10 cellular contexts compared by ENCODE assay signal in the genomic region with DNA sequence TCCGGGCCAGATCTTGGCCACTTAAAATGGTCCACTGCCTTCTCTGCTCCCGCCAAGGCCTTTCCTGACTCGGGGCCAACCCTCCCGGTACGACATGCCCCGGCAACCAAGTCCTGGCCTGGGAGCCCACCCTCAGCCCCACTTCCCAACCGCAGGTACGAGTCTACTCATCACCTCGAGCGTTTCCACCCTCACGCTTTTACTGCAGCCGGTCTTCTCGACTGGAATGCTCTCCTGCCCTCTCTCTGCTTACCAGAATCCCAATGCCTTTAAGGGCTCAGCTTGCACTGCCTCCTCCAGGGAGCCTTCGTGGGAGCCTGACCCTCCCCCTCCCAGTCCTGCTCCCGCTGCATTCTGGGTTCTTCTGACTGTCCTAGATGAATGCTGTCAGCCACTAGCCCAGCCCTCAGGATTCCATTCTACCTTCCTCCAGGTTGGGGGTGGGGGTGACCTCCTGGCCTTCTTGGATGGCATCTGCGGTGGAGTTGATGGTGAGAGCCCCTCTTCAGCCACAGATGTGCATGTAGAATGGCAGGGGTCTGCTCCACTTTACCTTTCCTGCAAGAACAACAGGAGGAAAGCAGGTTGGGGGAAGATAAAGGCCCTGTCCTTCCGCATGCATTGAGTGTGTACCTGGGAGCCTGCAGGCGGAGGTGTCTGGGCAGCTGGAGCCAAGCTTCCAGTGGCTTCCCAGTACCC. TPM values are rescaled to one million over a fixed set of nuclear protein-coding genes. Genes with fewer than 3 reads are reported as not detected.
DNase-seq lines count a peak whose midpoint lies in the region; ATAC-seq, FAIRE-seq and TF ChIP-seq lines count a peak whose summit lies in the region.
"Had no signal": no experiment of that assay in that cellular context is flagged by ENCODE, and none has a peak within 500 bp of the region (broad histone marks: within the 10 kb centered on the region; RNA-seq: fewer than 3 reads in every experiment).

No MANE protein-coding gene starts in this region.

- H3K36me3 ChIP-seq in kidney (ENCODE audit: control insufficient read depth in 1 of 2, insufficient read depth in 2 of 2, low read length in 2 of 2) (no peaks in the 10 kb centered on the region), subcutaneous abdominal adipose tissue (ENCODE audit: control insufficient read depth in 5 of 5, insufficient read depth in 5 of 5, low read length in 5 of 5) (no peaks in the 10 kb centered on the region)

- H3K27me3 ChIP-seq in subcutaneous abdominal adipose tissue (ENCODE audit: control insufficient read depth in 5 of 5, insufficient read depth in 4 of 5, low read length in 5 of 5) = no peaks in the 10 kb centered on the region

- H3K4me3 Mint-ChIP-seq in activated naive CD8-positive, alpha-beta T cell treated with anti-CD3 and anti-CD28 coated beads, Interleukin-2, amount 50 U/mL, for 24 hours = peak overlapping the region; percentile 73

- peak overlapping the region; percentile 5 to 54 for H3K4me3 ChIP-seq in kidney (ENCODE audit: low read length in 2 of 2)
- peak overlapping the region in 1 of 5 donors; percentile 58 for H3K4me3 ChIP-seq in subcutaneous abdominal adipose tissue (ENCODE audit: low read depth in 1 of 5, low read length in 5 of 5)

- no peak for ATAC-seq in activated naive CD8-positive, alpha-beta T cell treated with anti-CD3 and anti-CD28 coated beads, Interleukin-2, amount 50 U/mL, for 24 hours

- peaks cover 28% of the 10 kb centered on the region in 2 donors for H3K4me1 ChIP-seq in kidney (ENCODE audit: control insufficient read depth in 1 of 2, insufficient read depth in 1 of 2, low read depth in 1 of 2, low read length in 2 of 2)
- H3K4me1 ChIP-seq in subcutaneous abdominal adipose tissue (ENCODE audit: control insufficient read depth in 5 of 5, insufficient read depth in 5 of 5, low read length in 5 of 5) = peaks cover 19 to 46% (median 34%) of the 10 kb centered on the region in 5 donors

- TF ChIP-seq CTCF in kidney (IDR thresholded peaks at IDR 0.05; ENCODE audit: borderline replicate concordance, extremely low read depth, insufficient read depth) = no peak

- H3K36me3 Mint-ChIP-seq in activated naive CD8-positive, alpha-beta T cell treated with anti-CD3 and anti-CD28 coated beads, Interleukin-2, amount 50 U/mL, for 24 hours (ENCODE audit: low read depth) = peaks cover 32% of the 10 kb centered on the region

- H3K27me3 Mint-ChIP-seq in activated naive CD8-positive, alpha-beta T cell treated with anti-CD3 and anti-CD28 coated beads, Interleukin-2, amount 50 U/mL, for 24 hours = peaks cover 2% of the 10 kb centered on the region

- H3K9ac ChIP-seq in kidney (ENCODE audit: low read length in 2 of 2) (peak overlapping the region in 1 of 2 donors; percentile 56), subcutaneous abdominal adipose tissue (ENCODE audit: low read length in 5 of 5) (peak overlapping the region in 1 of 5 donors; percentile 7)

- no peak for FAIRE-seq in kidney (lab: Jason Lieb, UNC)
- FAIRE-seq in GM19239 (lab: Jason Lieb, UNC) = no peak
- FAIRE-seq: A204.1, bronchial epithelial cell had no signal

- DNase-seq in DMS53 (lab: John Stamatoyannopoulos, UW) (peak; percentile 27), DMS53 treated with DMSO at 0.1 percent for 48 hours (lab: John Stamatoyannopoulos, UW; ENCODE audit: unreplicated experiment) (no peak), kidney (peak; percentile 88), GDM1 (lab: John Stamatoyannopoulos, UW) (no peak), NCI-H526 treated with DMSO at 0.1 percent for 48 hours (lab: John Stamatoyannopoulos, UW) (no peak), GM19239 (ENCODE audit: insufficient read length, low spot score) (no peak)
- DNase-seq in activated naive CD8-positive, alpha-beta T cell treated with anti-CD3 and anti-CD28 coated beads, Interleukin-2, amount 50 U/mL, for 24 hours = no peak

- intact Hi-C loops in kidney (cut with DNase I) = no loop called here

- peak overlapping the region; percentile 82 for H3K27ac Mint-ChIP-seq in activated naive CD8-positive, alpha-beta T cell treated with anti-CD3 and anti-CD28 coated beads, Interleukin-2, amount 50 U/mL, for 24 hours

- H3K9me3 Mint-ChIP-seq in activated naive CD8-positive, alpha-beta T cell treated with anti-CD3 and anti-CD28 coated beads, Interleukin-2, amount 50 U/mL, for 24 hours = no peaks in the 10 kb centered on the region

- H3K27ac ChIP-seq in kidney (ENCODE audit: low read depth in 2 of 2, low read length in 2 of 2) (peak overlapping the region; percentile 82), subcutaneous abdominal adipose tissue (ENCODE audit: low read depth, low read length) (peak overlapping the region; percentile 80)

- no peaks in the 10 kb centered on the region for H3K9me3 ChIP-seq in kidney (ENCODE audit: control insufficient read depth in 1 of 2, low read length in 2 of 2)
- no peaks in the 10 kb centered on the region for H3K9me3 ChIP-seq in subcutaneous abdominal adipose tissue (ENCODE audit: control insufficient read depth in 5 of 5, low read length in 5 of 5)

- peaks cover 52% of the 10 kb centered on the region for H3K4me1 Mint-ChIP-seq in activated naive CD8-positive, alpha-beta T cell treated with anti-CD3 and anti-CD28 coated beads, Interleukin-2, amount 50 U/mL, for 24 hours

RNA-seq across cellular contexts. Expression of a gene that starts 1.1 kb away (rescaled TPM):
- 21.6 TPM for total RNA-seq in kidney
- polyA plus RNA-seq in kidney (ENCODE audit: insufficient read depth, low read depth, low replicate concordance) = 16.5 TPM

RNA-seq across cellular contexts. Expression of a gene that starts 37.9 kb away (rescaled TPM):
- 0.09 TPM for total RNA-seq in kidney
- not detected for polyA plus RNA-seq in kidney (ENCODE audit: insufficient read depth, low read depth, low replicate concordance)
- total RNA-seq: bronchial epithelial cell had no signal

RNA-seq across cellular contexts. Expression of a gene that starts 47.0 kb away (rescaled TPM):
- 14.1 TPM for total RNA-seq in kidney
- polyA plus RNA-seq in kidney (ENCODE audit: insufficient read depth, low read depth, low replicate concordance) = 4.8 TPM

RNA-seq across cellular contexts. Expression of a gene that starts 47.0 kb away (rescaled TPM):
- 70.9 TPM for total RNA-seq in kidney
- polyA plus RNA-seq in kidney (ENCODE audit: insufficient read depth, low read depth, low replicate concordance) = 38.8 TPM

Comparison
In these comparisons a context has a peak if more than half of its experiments do, and no peak if none do; other contexts are left out.
1. DNase-seq: peak in DMS53 (single experiment) and kidney (single experiment); none in DMS53 treated with DMSO at 0.1 percent for 48 hours (single experiment), activated naive CD8-positive, alpha-beta T cell treated with anti-CD3 and anti-CD28 coated beads, Interleukin-2, amount 50 U/mL, for 24 hours (single experiment), GDM1 (single experiment), NCI-H526 treated with DMSO at 0.1 percent for 48 hours (single experiment) and GM19239 (single experiment).